20 cellular contexts compared by ENCODE assay signal in genomic region chr3:8974458-8974857, GRCh38.
"Had no signal": no experiment of that assay in that cellular context is flagged by ENCODE, and none has a peak within 500 bp of the region (broad histone marks: within the 10 kb centered on the region; RNA-seq: fewer than 3 reads in every experiment).

No MANE protein-coding gene starts in this region.

- H3K27ac ChIP-seq: coronary artery, dorsolateral prefrontal cortex, esophagus squamous epithelium, gastrocnemius medialis, heart right ventricle, left lung, lower lobe of right lung had no signal

- H3K27me3 ChIP-seq: gastrocnemius medialis, left lung had no signal

- H3K36me3 ChIP-seq: esophagus squamous epithelium, gastrocnemius medialis, heart right ventricle, left lung, lower lobe of right lung had no signal

- H3K4me3 ChIP-seq: coronary artery, dorsolateral prefrontal cortex, esophagus squamous epithelium, gastrocnemius medialis, heart right ventricle, left lung, lower lobe of right lung, mucosa of descending colon had no signal

- H3K4me1 ChIP-seq: gastrocnemius medialis, left lung, lower lobe of right lung had no signal

- H3K4me3 Mint-ChIP-seq: mesothelial cell of epicardium had no signal

- H3K9me3 ChIP-seq: gastrocnemius medialis had no signal

- ATAC-seq: gastrocnemius medialis, heart right ventricle, left cardiac atrium, left lung, left ventricle myocardium superior, lower lobe of right lung, mucosa of descending colon had no signal

- H3K27ac Mint-ChIP-seq: mesothelial cell of epicardium had no signal

- H3K36me3 Mint-ChIP-seq: mesothelial cell of epicardium had no signal

- DNase-seq: dermis blood vessel endothelial cell; dorsolateral prefrontal cortex; effector CD4-positive, alpha-beta T cell; effector memory CD4-positive, alpha-beta T cell; esophagus squamous epithelium; foreskin fibroblast; foreskin melanocyte; gastrocnemius medialis; glutamatergic neuron; head of caudate nucleus; heart right ventricle; hippocampal formation; left cardiac atrium; left lung; left ventricle myocardium superior; lower lobe of right lung; mesenchymal stem cell; mucosa of descending colon had no signal
